Comparison of ENCODE assay signal across 8 cellular contexts in genomic region chr4:20700007-20700761, GRCh38. TPM values are rescaled to one million over a fixed set of nuclear protein-coding genes. Genes with fewer than 3 reads are reported as not detected.
DNase-seq lines count a peak whose midpoint lies in the region; ATAC-seq, FAIRE-seq and TF ChIP-seq lines count a peak whose summit lies in the region.

Gene PACRGL (plus strand): TSS chr4:20700458. CDS start chr4:20704482, 4,024 bp downstream.

- H3K4me1 ChIP-seq in pancreas = peaks cover 4 to 12% (median 9%) of the 10 kb centered on the region in 3 donors
- H3K4me1 ChIP-seq in tibial artery = peaks cover 0 to 23% (median 9%) of the 10 kb centered on the region in 4 donors

- H3K27me3 ChIP-seq in pancreas (no peaks in the 10 kb centered on the region), tibial artery (no peaks in the 10 kb centered on the region)

- H3K36me3 ChIP-seq in pancreas (peaks cover 0 to 7% (median 0%) of the 10 kb centered on the region in 3 donors), tibial artery (peaks cover 0 to 10% (median 8%) of the 10 kb centered on the region in 3 donors)

- H3K4me3 ChIP-seq in GM12865 (ENCODE audit: low read depth, low read length) (peak within 1 kb of the TSS; percentile 88), pancreas (peak within 1 kb of the TSS; percentile 67 to 97 (median 90)), tibial artery (peak within 1 kb of the TSS; percentile 82)

- H3K9me3 Mint-ChIP-seq in activated naive CD8-positive, alpha-beta T cell treated with anti-CD3 and anti-CD28 coated beads, Interleukin-2, amount 50 U/mL, for 24 hours = no peaks in the 10 kb centered on the region

- peaks cover 2% of the 10 kb centered on the region for H3K27me3 Mint-ChIP-seq in activated naive CD8-positive, alpha-beta T cell treated with anti-CD3 and anti-CD28 coated beads, Interleukin-2, amount 50 U/mL, for 24 hours

- peak within 1 kb of the TSS; percentile 92 for H3K27ac Mint-ChIP-seq in activated naive CD8-positive, alpha-beta T cell treated with anti-CD3 and anti-CD28 coated beads, Interleukin-2, amount 50 U/mL, for 24 hours

- WGBS in pancreas, 2 donors = 0% methylated on average over 52 to 60 of the region's 60 CpGs

- FAIRE-seq in pancreas (lab: Jason Lieb, UNC) = no peak

- ATAC-seq in HG02763 (IDR thresholded peaks at IDR 0.05; ENCODE audit: unreplicated experiment) (peak; percentile 100), Right ventricle myocardium superior (ENCODE audit: poor library complexity) (peak; percentile 100), pancreas (peak; percentile 99 to 100 (median 100))
- peak; percentile 100 for ATAC-seq in activated naive CD8-positive, alpha-beta T cell treated with anti-CD3 and anti-CD28 coated beads, Interleukin-2, amount 50 U/mL, for 24 hours

- H3K36me3 Mint-ChIP-seq in activated naive CD8-positive, alpha-beta T cell treated with anti-CD3 and anti-CD28 coated beads, Interleukin-2, amount 50 U/mL, for 24 hours (ENCODE audit: low read depth) = peaks cover 14% of the 10 kb centered on the region

- DNase-seq in GM12865 (ENCODE audit: low read depth) (peak; percentile 94), NCI-H1417 treated with DMSO at 0.1 percent for 48 hours (lab: John Stamatoyannopoulos, UW) (peak; percentile 77), SW480 (ENCODE audit: low spot score) (peak; percentile 88), Right ventricle myocardium superior (peak; percentile 98), pancreas (peak; percentile 89 to 95 (median 90)), tibial artery (peak; percentile 94 to 95)
- peak; percentile 92 for DNase-seq in activated naive CD8-positive, alpha-beta T cell treated with anti-CD3 and anti-CD28 coated beads, Interleukin-2, amount 50 U/mL, for 24 hours

- H3K27ac ChIP-seq in pancreas (peak within 1 kb of the TSS; percentile 17 to 66 (median 57)), tibial artery (peak within 1 kb of the TSS; percentile 86 to 88)

- H3K4me3 Mint-ChIP-seq in activated naive CD8-positive, alpha-beta T cell treated with anti-CD3 and anti-CD28 coated beads, Interleukin-2, amount 50 U/mL, for 24 hours = peak within 1 kb of the TSS; percentile 90

- peaks cover 25% of the 10 kb centered on the region for H3K4me1 Mint-ChIP-seq in activated naive CD8-positive, alpha-beta T cell treated with anti-CD3 and anti-CD28 coated beads, Interleukin-2, amount 50 U/mL, for 24 hours

- no peaks in the 10 kb centered on the region for H3K9me3 ChIP-seq in pancreas
- no peaks in the 10 kb centered on the region for H3K9me3 ChIP-seq in tibial artery

- TF ChIP-seq CTCF in GM12865 (IDR thresholded peaks at IDR 0.05; ENCODE audit: insufficient read depth, low read depth, low read length, missing control alignments) (no peak), pancreas (IDR thresholded peaks at IDR 0.05) (no peak), tibial artery (IDR thresholded peaks at IDR 0.05) (no peak)

- intact Hi-C loops in Right ventricle myocardium superior (cut with DNase I) = no loop called here
- intact Hi-C loops in pancreas (cut with DNase I) = no loop called here
- intact Hi-C loops in tibial artery (cut with DNase I; ENCODE audit: low total_unique reads) = no loop called here

RNA-seq across cellular contexts. Expression of gene PACRGL, which starts in this region (rescaled TPM):
- total RNA-seq in Right ventricle myocardium superior (6.1 TPM), pancreas (10 to 100 TPM in 1 of 6 donors, 1 to 10 TPM in 5; 4.7 to 10.4 (median 6.6) TPM)
- polyA plus RNA-seq in pancreas = 1 to 10 TPM; 3.7 to 9.5 TPM

Comparison
In these comparisons a context has a peak if more than half of its experiments do, and no peak if none do; other contexts are left out.
1. Peak in every context shown above with its lines: DNase-seq, ATAC-seq, H3K4me3 ChIP-seq and H3K27ac ChIP-seq.